11 cellular contexts compared by ENCODE assay signal in genomic region chr6:31246051-31246495, GRCh38. TPM values are rescaled to one million over a fixed set of nuclear protein-coding genes. Genes with fewer than 3 reads are reported as not detected.
DNase-seq lines count a peak whose midpoint lies in the region; FAIRE-seq and TF ChIP-seq lines count a peak whose summit lies in the region.
"Had no signal": no experiment of that assay in that cellular context is flagged by ENCODE, and none has a peak within 500 bp of the region (broad histone marks: within the 10 kb centered on the region; RNA-seq: fewer than 3 reads in every experiment).

No MANE protein-coding gene starts in this region.

- H3K4me3 ChIP-seq in astrocyte of the cerebellum (ENCODE audit: low read depth, low read length), result no peak overlapping the region

- no peak for FAIRE-seq in D721Med (lab: Jason Lieb, UNC)
- FAIRE-seq: endometrium had no signal

- no peak for TF ChIP-seq CTCF in astrocyte of the cerebellum (IDR thresholded peaks at IDR 0.05; ENCODE audit: low read depth, low read length, missing control alignments)
- TF ChIP-seq CTCF in D721Med (IDR thresholded peaks at IDR 0.05; ENCODE audit: insufficient read depth, missing control alignments), result no peak

- peak; percentile 88 for DNase-seq in A172 (ENCODE audit: low spot score)
- DNase-seq in HS-27A (ENCODE audit: low read depth), result peak; percentile 36
- peak; percentile 22 for DNase-seq in astrocyte of the cerebellum (ENCODE audit: low read depth)
- peak; percentile 40 for DNase-seq in iPS-NIHi7 (ENCODE audit: extremely low spot score)
- DNase-seq in NCI-H526 treated with DMSO at 0.1 percent for 48 hours (lab: John Stamatoyannopoulos, UW), result no peak
- no peak for DNase-seq in NCI-H1436 (lab: John Stamatoyannopoulos, UW)
- DNase-seq in HUDEP-2 (lab: John Stamatoyannopoulos, UW; ENCODE audit: unreplicated experiment in 76 of 76), result no peak
- no peak for DNase-seq in D721Med (ENCODE audit: insufficient read length, low spot score)
- DNase-seq: activated CD8-positive, alpha-beta memory T cell treated with anti-CD3 and anti-CD28 coated beads, Interleukin-2, amount 50 U/mL, for 4 hours; MV-4-11 had no signal

- in situ Hi-C loops in astrocyte of the cerebellum (cut with HindIII; ENCODE audit: low sequenced_read_pairs), result no loop called here

RNA-seq across cellular contexts. Expression of gene HLA-C, which starts 25.8 kb away (rescaled TPM):
- total RNA-seq in A172 (2014; rRNA removed; shearing (Covaris generic)), result 441 and 534 TPM in 2 replicates

Comparison
In these comparisons a context has a peak if more than half of its experiments do, and no peak if none do; other contexts are left out.
1. DNase-seq: peak in A172 (single experiment), HS-27A (single experiment), astrocyte of the cerebellum (single experiment) and iPS-NIHi7 (single experiment); none in NCI-H526 treated with DMSO at 0.1 percent for 48 hours (single experiment), NCI-H1436 (single experiment), HUDEP-2 (0 of 76) and D721Med (single experiment).